8 cellular contexts compared by ENCODE assay signal in the genomic region with DNA sequence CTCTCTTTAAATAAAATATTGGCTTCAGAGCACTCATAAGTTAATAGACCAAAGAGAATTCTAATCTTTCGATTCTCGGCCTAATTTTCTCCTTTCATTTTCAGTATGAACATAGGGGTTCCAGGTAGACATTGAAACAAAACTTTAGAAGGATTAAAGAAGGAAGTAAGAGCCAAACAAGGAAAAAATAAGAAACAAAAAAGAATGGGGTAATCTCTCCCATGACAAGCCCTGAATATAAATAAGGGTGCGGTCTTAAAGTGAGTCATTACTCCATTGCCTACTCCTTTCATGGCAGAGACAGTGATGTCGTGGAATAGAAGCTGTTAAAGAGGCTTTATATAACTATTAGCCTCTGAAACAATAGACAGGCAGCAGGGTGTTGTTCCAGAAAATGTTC.
A peak's percentile ranks its signal among the peaks of the same experiment; 100 is the strongest.
DNase-seq lines count a peak whose midpoint lies in the region; ATAC-seq, FAIRE-seq and TF ChIP-seq lines count a peak whose summit lies in the region.

No MANE protein-coding gene starts in this region.

- H3K36me3 Mint-ChIP-seq in naive thymus-derived CD4-positive, alpha-beta T cell: peaks cover 0 to 3% (median 0%) of the 10 kb centered on the region in 5 donors

- H3K27me3 Mint-ChIP-seq in naive thymus-derived CD4-positive, alpha-beta T cell: no peaks in the 10 kb centered on the region

- H3K4me3 Mint-ChIP-seq in naive thymus-derived CD4-positive, alpha-beta T cell: no peak overlapping the region

- peaks cover 0 to 5% (median 0%) of the 10 kb centered on the region in 7 donors for H3K4me1 Mint-ChIP-seq in naive thymus-derived CD4-positive, alpha-beta T cell

- H3K9me3 ChIP-seq in OCI-LY3 (ENCODE audit: insufficient read depth, low read length): no peaks in the 10 kb centered on the region
- no peaks in the 10 kb centered on the region for H3K9me3 ChIP-seq in naive thymus-derived CD4-positive, alpha-beta T cell (ENCODE audit: control insufficient read depth in 2 of 3, low read length in 3 of 3)

- peaks cover 25% of the 10 kb centered on the region for H3K4me1 ChIP-seq in OCI-LY3 (ENCODE audit: low read length)
- H3K4me1 ChIP-seq in naive thymus-derived CD4-positive, alpha-beta T cell (ENCODE audit: control insufficient read depth in 2 of 2, insufficient read depth in 2 of 2, low read length in 2 of 2): no peaks in the 10 kb centered on the region

- ATAC-seq in GM18868 (IDR thresholded peaks at IDR 0.05; ENCODE audit: unreplicated experiment): peak; percentile 86
- ATAC-seq in naive thymus-derived CD4-positive, alpha-beta T cell: peak; percentile 82

- peaks cover 35% of the 10 kb centered on the region for H3K27me3 ChIP-seq in OCI-LY3 (ENCODE audit: low read depth, low read length)
- no peaks in the 10 kb centered on the region for H3K27me3 ChIP-seq in naive thymus-derived CD4-positive, alpha-beta T cell (ENCODE audit: control insufficient read depth in 2 of 2, insufficient read depth in 2 of 2, low read length in 2 of 2)

- DNase-seq in HFF-Myc (ENCODE audit: extremely low read depth, low read depth) (peak; percentile 5), DMS114 treated with DMSO at 0.1 percent for 48 hours (lab: John Stamatoyannopoulos, UW; ENCODE audit: unreplicated experiment) (no peak), cerebellar cortex (ENCODE audit: low spot score) (no peak), GM12892 (ENCODE audit: insufficient read length) (no peak), NCI-H1930 (lab: John Stamatoyannopoulos, UW) (no peak)
- no peak for DNase-seq in naive thymus-derived CD4-positive, alpha-beta T cell

- no peak for TF ChIP-seq POLR2A in GM12892 (IDR thresholded peaks at IDR 0.05; ENCODE audit: low read depth, low read length)

- H2AFZ ChIP-seq in OCI-LY3 (ENCODE audit: low read depth, low read length): no peak overlapping the region

- POLR2A ChIA-PET in naive thymus-derived CD4-positive, alpha-beta T cell (lab: Charles Lee): no interaction called here

- H3K79me2 ChIP-seq in OCI-LY3 (ENCODE audit: low read length): no peaks in the 10 kb centered on the region

- H3K9ac ChIP-seq in OCI-LY3 (ENCODE audit: low read length): no peak overlapping the region

- peaks cover 0 to 9% (median 2%) of the 10 kb centered on the region in 11 donors for H3K9me3 Mint-ChIP-seq in naive thymus-derived CD4-positive, alpha-beta T cell

- TF ChIP-seq CTCF in HFF-Myc (IDR thresholded peaks at IDR 0.05; ENCODE audit: low read depth, low read length, missing control alignments) (no peak), OCI-LY3 (IDR thresholded peaks at IDR 0.05; ENCODE audit: low read depth, low read length) (no peak)

- no peak overlapping the region for H3K27ac ChIP-seq in OCI-LY3 (ENCODE audit: low read length)
- no peak overlapping the region for H3K27ac ChIP-seq in naive thymus-derived CD4-positive, alpha-beta T cell (ENCODE audit: low read depth, low read length)

- intact Hi-C loops in naive thymus-derived CD4-positive, alpha-beta T cell (cut with micrococcal nuclease): no loop called here

- H3K27ac Mint-ChIP-seq in naive thymus-derived CD4-positive, alpha-beta T cell: no peak overlapping the region

- no peak for FAIRE-seq in GM12892 (lab: Jason Lieb, UNC)

- CTCF ChIA-PET in naive thymus-derived CD4-positive, alpha-beta T cell (lab: Charles Lee): no interaction called here

- H4K20me1 ChIP-seq in OCI-LY3 (ENCODE audit: insufficient read depth, low read length): no peaks in the 10 kb centered on the region

- H3K36me3 ChIP-seq in OCI-LY3 (replicated peaks; ENCODE audit: low read depth, low read length): no peaks in the 10 kb centered on the region
- no peaks in the 10 kb centered on the region for H3K36me3 ChIP-seq in naive thymus-derived CD4-positive, alpha-beta T cell (ENCODE audit: control insufficient read depth in 2 of 3, insufficient read depth in 3 of 3, low read length in 3 of 3)

- H3K4me3 ChIP-seq in HFF-Myc (replicated peaks; ENCODE audit: low read depth, low read length) (no peak overlapping the region), OCI-LY3 (ENCODE audit: low read length) (peak overlapping the region; percentile 40)
- H3K4me3 ChIP-seq in naive thymus-derived CD4-positive, alpha-beta T cell (ENCODE audit: low read length): no peak overlapping the region

- peak overlapping the region; percentile 62 for H3K4me2 ChIP-seq in OCI-LY3 (ENCODE audit: low read length)
